13 cellular contexts compared by ENCODE assay signal in the genomic region with DNA sequence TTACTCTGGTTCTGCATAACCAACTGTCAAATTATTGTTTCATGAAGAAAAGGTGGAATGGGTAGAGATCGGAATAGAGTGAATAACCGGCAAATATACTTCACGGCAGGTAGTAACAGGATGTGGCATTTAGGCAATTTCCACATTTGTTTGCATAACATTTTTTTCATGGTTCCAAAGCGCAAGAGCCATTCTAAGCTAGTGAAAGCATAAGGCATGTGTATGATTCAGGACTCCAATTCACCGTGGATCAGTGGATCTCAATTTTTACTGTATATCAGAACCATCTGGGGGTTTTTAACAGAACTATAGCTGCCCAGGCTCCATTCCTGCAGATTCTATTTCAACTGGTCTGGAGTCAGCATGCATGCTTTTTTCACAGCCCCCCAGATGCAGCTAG. TPM values are rescaled to one million over a fixed set of nuclear protein-coding genes. Genes with fewer than 3 reads are reported as not detected.
DNase-seq lines count a peak whose midpoint lies in the region; ATAC-seq, FAIRE-seq and TF ChIP-seq lines count a peak whose summit lies in the region.
"Had no signal": no experiment of that assay in that cellular context is flagged by ENCODE, and none has a peak within 500 bp of the region (broad histone marks: within the 10 kb centered on the region; RNA-seq: fewer than 3 reads in every experiment).

No MANE protein-coding gene starts in this region.

- DNase-seq in NCI-H146 (lab: John Stamatoyannopoulos, UW) (peak; percentile 37), breast epithelium (ENCODE audit: low spot score in 2 of 2) (no peak), left lung (no peak), suprapubic skin (ENCODE audit: low spot score in 2 of 2) (no peak), NCI-H2227 (lab: John Stamatoyannopoulos, UW; ENCODE audit: unreplicated experiment) (no peak), GM19239 (ENCODE audit: insufficient read length, low spot score) (no peak)
- DNase-seq in stimulated activated CD4-positive, alpha-beta T cell treated with anti-CD3 and anti-CD28 coated beads, Interleukin-1b, Interleukin-23, amount 100 ng/mL, for 48 hours: no peak
- DNase-seq: CD8-positive, alpha-beta memory T cell; midbrain; SIG-M5; stimulated activated CD4-positive, alpha-beta T cell treated with anti-CD3 and anti-CD28 coated beads, Interleukin-4, amount 100 ng/mL, for 24 hours had no signal

- H3K4me3 ChIP-seq in breast epithelium (no peak overlapping the region), left lung (no peak overlapping the region), suprapubic skin (no peak overlapping the region)

- TF ChIP-seq EP300 in suprapubic skin (IDR thresholded peaks at IDR 0.05): no peak

- intact Hi-C loops in breast epithelium (cut with DNase I; ENCODE audit: low total_unique reads): no loop called here
- intact Hi-C loops in left lung (cut with DNase I): no loop called here

- FAIRE-seq in GM19239 (lab: Jason Lieb, UNC): no peak
- FAIRE-seq: G401.6 had no signal

- TF ChIP-seq POLR2A in breast epithelium (IDR thresholded peaks at IDR 0.05) (no peak), suprapubic skin (IDR thresholded peaks at IDR 0.05) (no peak)

- H3K36me3 ChIP-seq in breast epithelium: no peaks in the 10 kb centered on the region
- no peaks in the 10 kb centered on the region for H3K36me3 ChIP-seq in left lung
- no peaks in the 10 kb centered on the region for H3K36me3 ChIP-seq in suprapubic skin

- WGBS in suprapubic skin: 87% methylated on average over 5 of the region's 5 CpGs

- H3K27ac ChIP-seq in breast epithelium (peak overlapping the region; percentile 76 to 89), left lung (peak overlapping the region; percentile 38 to 72), suprapubic skin (peak overlapping the region; percentile 76)

- peaks cover 0 to 16% of the 10 kb centered on the region in 2 donors for H3K4me1 ChIP-seq in breast epithelium
- peaks cover 15 to 21% of the 10 kb centered on the region in 2 donors for H3K4me1 ChIP-seq in left lung
- H3K4me1 ChIP-seq in suprapubic skin: peaks cover 45% of the 10 kb centered on the region

- TF ChIP-seq CTCF in breast epithelium (IDR thresholded peaks at IDR 0.05) (no peak), left lung (IDR thresholded peaks at IDR 0.05) (no peak), suprapubic skin (IDR thresholded peaks at IDR 0.05) (no peak)

- no peaks in the 10 kb centered on the region for H3K27me3 ChIP-seq in breast epithelium
- no peaks in the 10 kb centered on the region for H3K27me3 ChIP-seq in left lung
- H3K27me3 ChIP-seq in suprapubic skin: no peaks in the 10 kb centered on the region

- ATAC-seq in left lung: peak; percentile 32
- ATAC-seq in HG02981 (IDR thresholded peaks at IDR 0.05; ENCODE audit: unreplicated experiment): no peak

- H3K9me3 ChIP-seq in breast epithelium (no peaks in the 10 kb centered on the region), left lung (no peaks in the 10 kb centered on the region), suprapubic skin (no peaks in the 10 kb centered on the region)

RNA-seq across cellular contexts. Expression of a gene that starts 30.2 kb away (rescaled TPM):
- total RNA-seq in breast epithelium (10 to 100 TPM; 14.5 to 21.6 (median 16.6) TPM), left lung (10 to 100 TPM; 24.9 to 31.4 TPM), suprapubic skin (10 to 100 TPM in 3 of 4 donors, 1 to 10 TPM in 1; 8.3 to 27.1 (median 11.1) TPM)
